Comparison of ENCODE assay signal across 1 cellular context in the genomic region with DNA sequence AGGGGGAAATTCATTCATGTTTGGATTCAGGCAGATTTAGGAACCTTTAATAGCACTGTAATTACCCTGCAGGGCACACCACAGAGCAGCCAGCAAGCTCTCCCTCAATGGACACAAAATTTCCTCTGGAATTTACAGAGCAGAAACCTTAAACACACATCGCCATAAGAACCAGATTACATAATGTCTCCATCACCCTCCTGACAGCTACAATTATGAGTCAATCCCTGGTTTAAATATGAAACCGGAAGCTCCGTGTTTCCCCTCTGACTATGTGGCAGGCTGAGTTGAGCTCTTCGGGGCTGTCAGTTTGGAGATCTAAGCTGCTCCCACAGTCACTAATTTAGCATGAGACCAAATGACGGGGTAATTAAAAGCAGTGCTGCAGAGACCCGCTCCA.
TF ChIP-seq lines count a peak whose summit lies in the region.

No MANE protein-coding gene starts in this region.

TF ChIP-seq in GM23338, 12 proteins besides CTCF, POLR2A, EP300 and RAD21 (continued from another document):
- TF ChIP-seq, protein P1, sequence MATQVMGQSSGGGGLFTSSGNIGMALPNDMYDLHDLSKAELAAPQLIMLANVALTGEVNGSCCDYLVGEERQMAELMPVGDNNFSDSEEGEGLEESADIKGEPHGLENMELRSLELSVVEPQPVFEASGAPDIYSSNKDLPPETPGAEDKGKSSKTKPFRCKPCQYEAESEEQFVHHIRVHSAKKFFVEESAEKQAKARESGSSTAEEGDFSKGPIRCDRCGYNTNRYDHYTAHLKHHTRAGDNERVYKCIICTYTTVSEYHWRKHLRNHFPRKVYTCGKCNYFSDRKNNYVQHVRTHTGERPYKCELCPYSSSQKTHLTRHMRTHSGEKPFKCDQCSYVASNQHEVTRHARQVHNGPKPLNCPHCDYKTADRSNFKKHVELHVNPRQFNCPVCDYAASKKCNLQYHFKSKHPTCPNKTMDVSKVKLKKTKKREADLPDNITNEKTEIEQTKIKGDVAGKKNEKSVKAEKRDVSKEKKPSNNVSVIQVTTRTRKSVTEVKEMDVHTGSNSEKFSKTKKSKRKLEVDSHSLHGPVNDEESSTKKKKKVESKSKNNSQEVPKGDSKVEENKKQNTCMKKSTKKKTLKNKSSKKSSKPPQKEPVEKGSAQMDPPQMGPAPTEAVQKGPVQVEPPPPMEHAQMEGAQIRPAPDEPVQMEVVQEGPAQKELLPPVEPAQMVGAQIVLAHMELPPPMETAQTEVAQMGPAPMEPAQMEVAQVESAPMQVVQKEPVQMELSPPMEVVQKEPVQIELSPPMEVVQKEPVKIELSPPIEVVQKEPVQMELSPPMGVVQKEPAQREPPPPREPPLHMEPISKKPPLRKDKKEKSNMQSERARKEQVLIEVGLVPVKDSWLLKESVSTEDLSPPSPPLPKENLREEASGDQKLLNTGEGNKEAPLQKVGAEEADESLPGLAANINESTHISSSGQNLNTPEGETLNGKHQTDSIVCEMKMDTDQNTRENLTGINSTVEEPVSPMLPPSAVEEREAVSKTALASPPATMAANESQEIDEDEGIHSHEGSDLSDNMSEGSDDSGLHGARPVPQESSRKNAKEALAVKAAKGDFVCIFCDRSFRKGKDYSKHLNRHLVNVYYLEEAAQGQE (IDR thresholded peaks at IDR 0.05; ENCODE audit: unreplicated experiment) = no peak
- no peak for TF ChIP-seq CREB1 (CRISPR knock-in tag; IDR thresholded peaks at IDR 0.05; ENCODE audit: low read depth)
- TF ChIP-seq JUNB (IDR thresholded peaks at IDR 0.05; ENCODE audit: unreplicated experiment) = no peak
TF ChIP-seq in GM23338: peak in this region for 0.
